7 cellular contexts compared by ENCODE assay signal in genomic region chr11:14320020-14320419, GRCh38. TPM values are rescaled to one million over a fixed set of nuclear protein-coding genes. Genes with fewer than 3 reads are reported as not detected.
A peak's percentile ranks its signal among the peaks of the same experiment; 100 is the strongest.
DNase-seq lines count a peak whose midpoint lies in the region; ATAC-seq and TF ChIP-seq lines count a peak whose summit lies in the region.

No MANE protein-coding gene starts in this region.

- H3K27me3 Mint-ChIP-seq in activated CD8-positive, alpha-beta T cell treated with anti-CD3 and anti-CD28 coated beads for 36 hours = no peaks in the 10 kb centered on the region

- DNase-seq in activated CD8-positive, alpha-beta T cell treated with anti-CD3 and anti-CD28 coated beads for 36 hours = peak; percentile 82
- DNase-seq in renal cortical epithelial cell (ENCODE audit: low read depth) (peak; percentile 78), NCI-H1417 (lab: John Stamatoyannopoulos, UW) (no peak), SW 1271 (lab: John Stamatoyannopoulos, UW) (no peak)

- CTCF ChIA-PET in activated CD8-positive, alpha-beta T cell treated with anti-CD3 and anti-CD28 coated beads for 36 hours (lab: Charles Lee) = interaction anchor here (0.8 to 3.3 kb wide), 10 partner anchors 9 to 137 kb away, joined by 3 to 14 read pairs (median 4); no protein-coding TSS in a partner anchor

- TF ChIP-seq CTCF in activated CD8-positive, alpha-beta T cell treated with anti-CD3 and anti-CD28 coated beads for 36 hours (IDR thresholded peaks at IDR 0.05) = no peak

- peaks cover 13% of the 10 kb centered on the region for H3K36me3 Mint-ChIP-seq in activated CD8-positive, alpha-beta T cell treated with anti-CD3 and anti-CD28 coated beads for 36 hours (ENCODE audit: low read depth)

- H3K9me3 Mint-ChIP-seq in activated CD8-positive, alpha-beta T cell treated with anti-CD3 and anti-CD28 coated beads for 36 hours = peaks cover 2% of the 10 kb centered on the region

- ATAC-seq in GM18909 (IDR thresholded peaks at IDR 0.05; ENCODE audit: poor library complexity, unreplicated experiment) (peak; percentile 66), HG02763 (IDR thresholded peaks at IDR 0.05; ENCODE audit: unreplicated experiment) (peak; percentile 35), HG02938 (IDR thresholded peaks at IDR 0.05; ENCODE audit: unreplicated experiment) (no peak)
- ATAC-seq in activated CD8-positive, alpha-beta T cell treated with anti-CD3 and anti-CD28 coated beads for 36 hours = peak; percentile 76

- POLR2A ChIA-PET in activated CD8-positive, alpha-beta T cell treated with anti-CD3 and anti-CD28 coated beads for 36 hours (lab: Charles Lee) = interaction anchor here (0.9 kb wide), 1 partner anchor 16 kb away, joined by 4 read pairs; no protein-coding TSS in a partner anchor

- H3K4me3 Mint-ChIP-seq in activated CD8-positive, alpha-beta T cell treated with anti-CD3 and anti-CD28 coated beads for 36 hours = peak overlapping the region; percentile 26

- H3K4me1 Mint-ChIP-seq in activated CD8-positive, alpha-beta T cell treated with anti-CD3 and anti-CD28 coated beads for 36 hours (ENCODE audit: low read depth) = peaks cover 60% of the 10 kb centered on the region

- intact Hi-C loops in activated CD8-positive, alpha-beta T cell treated with anti-CD3 and anti-CD28 coated beads for 36 hours (cut with micrococcal nuclease) = no loop called here

- H3K27ac Mint-ChIP-seq in activated CD8-positive, alpha-beta T cell treated with anti-CD3 and anti-CD28 coated beads for 36 hours = peak overlapping the region; percentile 65

RNA-seq across cellular contexts. Expression of gene RRAS2, which starts 39.0 kb away (rescaled TPM):
- total RNA-seq in activated CD8-positive, alpha-beta T cell treated with anti-CD3 and anti-CD28 coated beads for 36 hours = 10 to 100 TPM; 87.9 to 92.0 TPM
- 323 and 364 TPM in 2 replicates for total RNA-seq in renal cortical epithelial cell

Comparison
In these comparisons a context has a peak if more than half of its experiments do, and no peak if none do; other contexts are left out.
1. DNase-seq: peak in activated CD8-positive, alpha-beta T cell treated with anti-CD3 and anti-CD28 coated beads for 36 hours (single experiment) and renal cortical epithelial cell (single experiment); none in NCI-H1417 (0 of 3) and SW 1271 (0 of 2).